11 cellular contexts compared by ENCODE assay signal in genomic region chr19:709196-709964, GRCh38. TPM values are rescaled to one million over a fixed set of nuclear protein-coding genes. Genes with fewer than 3 reads are reported as not detected.
DNase-seq lines count a peak whose midpoint lies in the region; TF ChIP-seq lines count a peak whose summit lies in the region.
"Had no signal": no experiment of that assay in that cellular context is flagged by ENCODE, and none has a peak within 500 bp of the region (broad histone marks: within the 10 kb centered on the region; RNA-seq: fewer than 3 reads in every experiment).

No MANE protein-coding gene starts in this region.

- no peak for TF ChIP-seq CTCF in A673 (conservative IDR thresholded peaks at IDR 0.05; ENCODE audit: low read depth, low read length)
- TF ChIP-seq CTCF in SK-N-SH (IDR thresholded peaks at IDR 0.05), result no peak
- TF ChIP-seq CTCF in glutamatergic neuron (IDR thresholded peaks at IDR 0.05; ENCODE audit: partially characterized antibody, unreplicated experiment), result no peak
- no peak for TF ChIP-seq CTCF in osteoblast (IDR thresholded peaks at IDR 0.05; ENCODE audit: extremely low read depth, low read depth, low read length)

- H3K4me3 ChIP-seq in A673 (ENCODE audit: low read depth, low read length, poor library complexity, severe bottlenecking) (peak overlapping the region; percentile 76), SK-N-SH (ENCODE audit: low read depth in 2 of 2, low read length in 1 of 2) (peak overlapping the region; percentile 68 to 73), osteoblast (ENCODE audit: insufficient read depth, low read length) (no peak overlapping the region)

- H3K36me3 ChIP-seq in A673 (ENCODE audit: insufficient read depth, low read length, poor library complexity, severe bottlenecking) (no peaks in the 10 kb centered on the region), SK-N-SH (replicated peaks in 1 of 2; ENCODE audit: control insufficient read depth in 1 of 2, insufficient read depth in 2 of 2, low read length in 1 of 2) (no peaks in the 10 kb centered on the region), osteoblast (ENCODE audit: insufficient read depth, low read length) (no peaks in the 10 kb centered on the region)

- H3K9me2 ChIP-seq in SK-N-SH, result no peaks in the 10 kb centered on the region

- H3K9me3 ChIP-seq in A673 (ENCODE audit: low read depth, low read length, poor library complexity, severe bottlenecking), result no peaks in the 10 kb centered on the region
- H3K9me3 ChIP-seq in SK-N-SH, result no peaks in the 10 kb centered on the region
- H3K9me3 ChIP-seq in osteoblast (ENCODE audit: low read depth, low read length), result peaks cover 3% of the 10 kb centered on the region

- H3K27me3 Mint-ChIP-seq in glutamatergic neuron (ENCODE audit: unreplicated experiment), result peaks cover 22% of the 10 kb centered on the region

- no CpG with 5 or more reads among the region's 78 CpGs for WGBS in SK-N-SH (ENCODE audit: low lambda C conversion rate)

- POLR2A ChIA-PET in A673 (lab: Charles Lee; ENCODE audit: low non-redundant PET) (no interaction called here), SK-N-SH (lab: Yijun Ruan, JAX) (no interaction called here)

- H3K4me1 ChIP-seq in A673 (ENCODE audit: insufficient read depth, low read length, poor library complexity, severe bottlenecking) (peaks cover 13% of the 10 kb centered on the region), SK-N-SH (ENCODE audit: control insufficient read depth in 1 of 2, insufficient read depth in 2 of 2, low read depth in 1 of 2, low read length in 1 of 2) (peaks cover 0 to 24% of the 10 kb centered on the region in 2 experiments; a peak in 1 of 4 replicates), osteoblast (ENCODE audit: insufficient read depth, low read length) (no peaks in the 10 kb centered on the region)

- H3K27ac ChIP-seq in A673 (ENCODE audit: low read depth, low read length, poor library complexity, severe bottlenecking) (peak overlapping the region; percentile 57), SK-N-SH (ENCODE audit: low read depth in 2 of 2, low read length in 1 of 2) (peak overlapping the region in 1 of 2 experiments; percentile 56; a peak in 1 of 4 replicates), osteoblast (ENCODE audit: low read depth, low read length) (no peak overlapping the region)

- H3K36me3 Mint-ChIP-seq in glutamatergic neuron (ENCODE audit: unreplicated experiment), result no peaks in the 10 kb centered on the region

- H3K4me2 ChIP-seq in SK-N-SH, result peak overlapping the region; percentile 85
- no peak overlapping the region for H3K4me2 ChIP-seq in osteoblast (ENCODE audit: insufficient read depth, low read length)

- H3K27ac Mint-ChIP-seq in glutamatergic neuron (ENCODE audit: unreplicated experiment), result peak overlapping the region; percentile 82
- H3K27ac Mint-ChIP-seq: activated T-cell treated with anti-CD3 and anti-CD28 coated beads, Interleukin-2, amount 50 U/mL, for 72 hours; HFFc6 had no signal

- peak overlapping the region; percentile 44 for H3K9ac ChIP-seq in SK-N-SH

- peaks cover 20% of the 10 kb centered on the region for H3K9me3 Mint-ChIP-seq in glutamatergic neuron (ENCODE audit: unreplicated experiment)
- H3K9me3 Mint-ChIP-seq: activated T-cell treated with anti-CD3 and anti-CD28 coated beads, Interleukin-2, amount 50 U/mL, for 72 hours had no signal

- no peak for DNase-seq in A673 (ENCODE audit: low spot score)
- peak; percentile 71 for DNase-seq in SK-N-SH
- DNase-seq in glutamatergic neuron, result peak; percentile 68
- peak; percentile 62 for DNase-seq in osteoblast (ENCODE audit: insufficient read length, low spot score, missing footprints)
- DNase-seq in hippocampal formation (lab: John Stamatoyannopoulos, UW), result no peak
- no peak for DNase-seq in posterior vena cava (ENCODE audit: low spot score)
- no peak for DNase-seq in OCI-M1 (lab: John Stamatoyannopoulos, UW)
- DNase-seq in effector CD8-positive, alpha-beta T cell (lab: John Stamatoyannopoulos, UW), result no peak
- DNase-seq: activated T-cell treated with anti-CD3 and anti-CD28 coated beads, Interleukin-2, amount 50 U/mL, for 72 hours; HFFc6; SHP77 treated with DMSO at 0.1 percent for 48 hours had no signal

- no peak for TF ChIP-seq RAD21 in SK-N-SH (IDR thresholded peaks at IDR 0.05; ENCODE audit: low read length)

- H3K27me3 ChIP-seq in A673 (replicated peaks; ENCODE audit: insufficient read depth, low read depth, low read length, poor library complexity), result no peaks in the 10 kb centered on the region
- H3K27me3 ChIP-seq in SK-N-SH (ENCODE audit: insufficient read depth), result no peaks in the 10 kb centered on the region
- peaks cover 27% of the 10 kb centered on the region for H3K27me3 ChIP-seq in osteoblast (ENCODE audit: insufficient read depth, low read length)

- H3K4me3 Mint-ChIP-seq in glutamatergic neuron (ENCODE audit: unreplicated experiment), result peak overlapping the region; percentile 75
- H3K4me3 Mint-ChIP-seq: HFFc6 had no signal

- no peaks in the 10 kb centered on the region for H3K79me2 ChIP-seq in SK-N-SH (ENCODE audit: insufficient read depth)
- H3K79me2 ChIP-seq in osteoblast (ENCODE audit: insufficient read depth, low read length), result no peaks in the 10 kb centered on the region

- H3K4me1 Mint-ChIP-seq in glutamatergic neuron (ENCODE audit: low read depth, unreplicated experiment), result peaks cover 13% of the 10 kb centered on the region

- H2AFZ ChIP-seq in SK-N-SH (ENCODE audit: low read depth), result 0 out of 2 replicates have a peak overlapping the region, but pooled peaks have one; percentile 37
- H2AFZ ChIP-seq in osteoblast (ENCODE audit: low read length), result no peak overlapping the region

- no TSS peak for BruUV-seq in A673 (replicated peaks; lab: Mats Ljungman, UMichigan)

- CTCF ChIA-PET in A673 (lab: Charles Lee) (interaction anchor here (1.0 kb wide), 1 partner anchor 28 kb away, joined by 6 read pairs; no protein-coding TSS in a partner anchor), SK-N-SH (lab: Yijun Ruan, JAX) (interaction anchor here (0.9 to 4.0 kb wide), 9 partner anchors 14 to 43 kb away, joined by 3 to 21 read pairs (median 6); no protein-coding TSS in a partner anchor)

- intact Hi-C loops in A673 (cut with micrococcal nuclease; ENCODE audit: unreplicated experiment) (no loop called here), posterior vena cava (cut with DNase I) (no loop called here)

- no peaks in the 10 kb centered on the region for H4K20me1 ChIP-seq in SK-N-SH (ENCODE audit: insufficient read depth)
- no peaks in the 10 kb centered on the region for H4K20me1 ChIP-seq in osteoblast (ENCODE audit: insufficient read depth, low read length)

- peaks cover 18% of the 10 kb centered on the region for H3F3A ChIP-seq in SK-N-SH (replicated peaks; ENCODE audit: insufficient read depth)

- TF ChIP-seq EP300 in SK-N-SH (IDR thresholded peaks at IDR 0.05; ENCODE audit: borderline replicate concordance in 1 of 2, low read depth in 1 of 2, low read length in 1 of 2), result no peak

RNA-seq across cellular contexts. Expression of gene PALM, which starts 0.6 kb away (rescaled TPM):
- total RNA-seq in A673 (2021), result 21.2 and 40.3 TPM in 2 replicates
- polyA plus RNA-seq in SK-N-SH (2012; rRNA removed), result 6.2 and 15.6 TPM in 2 replicates
- 7.7 and 9.4 TPM in 2 replicates for polyA plus RNA-seq in SK-N-SH (2012; cell fraction: cytosol; rRNA removed)
- polyA plus RNA-seq in SK-N-SH (2012; cell fraction: nucleus; rRNA removed), result 14.9 and 18.0 TPM in 2 replicates
- 349 TPM for total RNA-seq in glutamatergic neuron (ENCODE audit: unreplicated experiment)
- 9.7 and 10.5 TPM in 2 replicates for total RNA-seq in osteoblast
- 100 to 1,000 TPM in 1 of 2 donors, 10 to 100 TPM in 1; 89.6 to 128 TPM for total RNA-seq in posterior vena cava

RNA-seq across cellular contexts. Expression of gene PRSS57, which starts 14.1 kb away (rescaled TPM):
- total RNA-seq in A673 (2021), result not detected in 2 replicates
- polyA plus RNA-seq in SK-N-SH (2012; rRNA removed), result not detected in 2 replicates
- polyA plus RNA-seq in SK-N-SH (2012; cell fraction: cytosol; rRNA removed), result not detected in 2 replicates
- 0.05 and 0.14 TPM in 2 replicates for polyA plus RNA-seq in SK-N-SH (2012; cell fraction: nucleus; rRNA removed)
- 0.78 TPM for total RNA-seq in glutamatergic neuron (ENCODE audit: unreplicated experiment)
- not detected in 2 replicates for total RNA-seq in osteoblast
- not detected for total RNA-seq in posterior vena cava
- total RNA-seq: HFFc6 had no signal

RNA-seq across cellular contexts. Expression of gene FSTL3, which starts 33.2 kb away (rescaled TPM):
- total RNA-seq in A673 (2021), result 5.9 and 6.0 TPM in 2 replicates
- 64.4 and 73.0 TPM in 2 replicates for polyA plus RNA-seq in SK-N-SH (2012; rRNA removed)
- 33.6 and 47.9 TPM in 2 replicates for polyA plus RNA-seq in SK-N-SH (2012; cell fraction: cytosol; rRNA removed)
- 259 and 359 TPM in 2 replicates for polyA plus RNA-seq in SK-N-SH (2012; cell fraction: nucleus; rRNA removed)
- total RNA-seq in glutamatergic neuron (ENCODE audit: unreplicated experiment), result 10.7 TPM
- total RNA-seq in osteoblast, result 32.7 and 52.1 TPM in 2 replicates
- total RNA-seq in posterior vena cava, result 100 to 1,000 TPM; 234 to 270 TPM

RNA-seq across cellular contexts. Expression of gene MISP, which starts 41.5 kb away (rescaled TPM):
- total RNA-seq in A673 (2021) (0.11 TPM in 1 of 2 replicates, not detected in the other), glutamatergic neuron (ENCODE audit: unreplicated experiment) (1.1 TPM), osteoblast (0.36 and 0.59 TPM in 2 replicates), posterior vena cava (under 1 TPM in 1 of 2 donors, not detected in 1; 0.14 TPM)
- 0.03 and 0.08 TPM in 2 replicates for polyA plus RNA-seq in SK-N-SH (2012; rRNA removed)
- 0.05 TPM in 2 replicates for polyA plus RNA-seq in SK-N-SH (2012; cell fraction: cytosol; rRNA removed)
- polyA plus RNA-seq in SK-N-SH (2012; cell fraction: nucleus; rRNA removed), result 0.06 TPM in 2 replicates
- total RNA-seq: activated T-cell treated with anti-CD3 and anti-CD28 coated beads, Interleukin-2, amount 50 U/mL, for 72 hours had no signal

RNA-seq across cellular contexts. Expression of gene RNF126, which starts 46.4 kb away (rescaled TPM):
- total RNA-seq in A673 (2021) (90.2 and 93.3 TPM in 2 replicates), glutamatergic neuron (ENCODE audit: unreplicated experiment) (51.7 TPM), osteoblast (29.8 and 38.7 TPM in 2 replicates), posterior vena cava (10 to 100 TPM; 24.5 to 27.1 TPM)
- polyA plus RNA-seq in SK-N-SH (2012; rRNA removed), result 9.0 and 12.9 TPM in 2 replicates
- 11.9 and 17.2 TPM in 2 replicates for polyA plus RNA-seq in SK-N-SH (2012; cell fraction: cytosol; rRNA removed)
- polyA plus RNA-seq in SK-N-SH (2012; cell fraction: nucleus; rRNA removed), result 43.5 and 64.4 TPM in 2 replicates

Comparison
In these comparisons a context has a peak if more than half of its experiments do, and no peak if none do; other contexts are left out.
1. DNase-seq: peak in SK-N-SH (single experiment), glutamatergic neuron (single experiment) and osteoblast (single experiment); none in A673 (single experiment), hippocampal formation (0 of 2), posterior vena cava (single experiment), OCI-M1 (single experiment) and effector CD8-positive, alpha-beta T cell (single experiment).